Comparison of ENCODE assay signal across 8 cellular contexts in genomic region chr12:110937104-110937641, GRCh38. TPM values are rescaled to one million over a fixed set of nuclear protein-coding genes. Genes with fewer than 3 reads are reported as not detected.
DNase-seq lines count a peak whose midpoint lies in the region; ATAC-seq and TF ChIP-seq lines count a peak whose summit lies in the region.

No MANE protein-coding gene starts in this region.

- intact Hi-C loops in transverse colon (cut with DNase I; ENCODE audit: low total_unique reads), result loop anchor here (5.0 kb wide), 1 partner anchor 375 kb away; no protein-coding TSS in a partner anchor

- no peak overlapping the region for H2AFZ ChIP-seq in OCI-LY1 (ENCODE audit: low read length)

- H3K36me3 ChIP-seq in BE2C, result no peaks in the 10 kb centered on the region
- H3K36me3 ChIP-seq in OCI-LY1 (ENCODE audit: insufficient read depth, low read length), result no peaks in the 10 kb centered on the region
- H3K36me3 ChIP-seq in transverse colon, result no peaks in the 10 kb centered on the region

- peak; percentile 68 for DNase-seq in BE2C
- DNase-seq in HEK293T (ENCODE audit: extremely low spot score), result peak; percentile 80
- DNase-seq in activated T-helper 1 cell treated with Interleukin-2 at 50 U/mL for 16 hours (ENCODE audit: low read depth), result peak; percentile 30
- DNase-seq in foreskin fibroblast, result peak; percentile 12 to 75
- DNase-seq in occipital lobe (lab: John Stamatoyannopoulos, UW), result peak; percentile 10
- DNase-seq in transverse colon, result peak; percentile 50

- CTCF ChIA-PET in HEK293T (lab: Yijun Ruan, JAX), result interaction anchor here (0.6 to 0.7 kb wide), 3 partner anchors 25 to 36 kb away, joined by 3 to 5 read pairs (median 3); no protein-coding TSS in a partner anchor

- in situ Hi-C loops in transverse colon (cut with MboI; ENCODE audit: low pct_ligation_motif_present in 1 of 4, low pct_unique_long_range_greater_than_20kb in 1 of 4, low sequenced_read_pairs in 3 of 4), result loop anchor here in 2 of 4 donors (10.0 to 25.0 kb wide), 2 partner anchors 368 to 375 kb away; no protein-coding TSS in a partner anchor

- 3 to 5% methylated on average over 7 to 21 of the region's 21 CpGs for WGBS in transverse colon (ENCODE audit: low coverage in 1 of 2), 2 donors

- H3K27me3 ChIP-seq in BE2C, result no peaks in the 10 kb centered on the region
- no peaks in the 10 kb centered on the region for H3K27me3 ChIP-seq in OCI-LY1 (ENCODE audit: insufficient read depth, low read length)
- H3K27me3 ChIP-seq in transverse colon, result peaks cover 24% of the 10 kb centered on the region

- no peak overlapping the region for H3K27ac ChIP-seq in OCI-LY1 (ENCODE audit: low read depth, low read length, poor library complexity, severe bottlenecking)
- H3K27ac ChIP-seq in transverse colon, result no peak overlapping the region

- H3K4me3 ChIP-seq in BE2C (ENCODE audit: low read depth, low read length) (no peak overlapping the region), OCI-LY1 (ENCODE audit: low read depth, low read length, poor library complexity, severe bottlenecking) (no peak overlapping the region), foreskin fibroblast (ENCODE audit: low read depth in 1 of 2, low read length in 2 of 2) (no peak overlapping the region), transverse colon (no peak overlapping the region)

- H3K4me1 ChIP-seq in BE2C (no peaks in the 10 kb centered on the region), OCI-LY1 (ENCODE audit: insufficient read depth, low read length, severe bottlenecking) (no peaks in the 10 kb centered on the region), transverse colon (peaks cover 0 to 6% (median 0%) of the 10 kb centered on the region in 4 donors)

- H4K20me1 ChIP-seq in OCI-LY1 (ENCODE audit: insufficient read depth, low read length), result no peaks in the 10 kb centered on the region

- H3K4me2 ChIP-seq in OCI-LY1 (ENCODE audit: low read length), result no peak overlapping the region

- no peak for TF ChIP-seq POLR2A in transverse colon (IDR thresholded peaks at IDR 0.05)

- H3K79me2 ChIP-seq in OCI-LY1 (ENCODE audit: insufficient read depth, low read length), result no peaks in the 10 kb centered on the region

- no peak for TF ChIP-seq EP300 in transverse colon (IDR thresholded peaks at IDR 0.05; ENCODE audit: low read depth)

- ATAC-seq in HG02885 (IDR thresholded peaks at IDR 0.05; ENCODE audit: poor library complexity, unreplicated experiment), result no peak

- POLR2A ChIA-PET in HEK293T (lab: Yijun Ruan, JAX), result no interaction called here

- H3K9ac ChIP-seq in OCI-LY1 (ENCODE audit: low read length), result no peak overlapping the region

- no peaks in the 10 kb centered on the region for H3K9me3 ChIP-seq in BE2C
- H3K9me3 ChIP-seq in OCI-LY1 (ENCODE audit: low read length), result no peaks in the 10 kb centered on the region
- no peaks in the 10 kb centered on the region for H3K9me3 ChIP-seq in transverse colon

- TF ChIP-seq CTCF in BE2C (IDR thresholded peaks at IDR 0.05; ENCODE audit: low read depth, low read length) (peak; percentile 93), OCI-LY1 (IDR thresholded peaks at IDR 0.05; ENCODE audit: low read length) (peak; percentile 70), foreskin fibroblast (IDR thresholded peaks at IDR 0.05; ENCODE audit: low read depth, low read length) (peak; percentile 88), transverse colon (IDR thresholded peaks at IDR 0.05) (peak; percentile 72 to 96 (median 86))

- no peaks in the 10 kb centered on the region for H3K9me2 ChIP-seq in OCI-LY1 (ENCODE audit: low read depth, low read length)

- H3F3A ChIP-seq in OCI-LY1 (ENCODE audit: insufficient read depth, low read length), result no peaks in the 10 kb centered on the region

TF ChIP-seq in HEK293T, 16 proteins besides CTCF, POLR2A, EP300 and RAD21:
- no peak for TF ChIP-seq BHLHE40 (IDR thresholded peaks at IDR 0.05; ENCODE audit: borderline replicate concordance)
- no peak for TF ChIP-seq ELF4 (IDR thresholded peaks at IDR 0.05)
- no peak for TF ChIP-seq FOXA1 (IDR thresholded peaks at IDR 0.05)
- no peak for TF ChIP-seq SP1 (IDR thresholded peaks at IDR 0.05)
- TF ChIP-seq FOXM1 (IDR thresholded peaks at IDR 0.05; ENCODE audit: borderline replicate concordance), result no peak
- TF ChIP-seq TARDBP (IDR thresholded peaks at IDR 0.05), result no peak
- no peak for TF ChIP-seq SUZ12 (IDR thresholded peaks at IDR 0.05)
- no peak for TF ChIP-seq PKNOX1 (IDR thresholded peaks at IDR 0.05)
- TF ChIP-seq HDGF (IDR thresholded peaks at IDR 0.05; ENCODE audit: borderline replicate concordance), result no peak
- TF ChIP-seq LEF1 (IDR thresholded peaks at IDR 0.05; ENCODE audit: borderline replicate concordance), result no peak
- no peak for TF ChIP-seq ZNF384 (IDR thresholded peaks at IDR 0.05)
- TF ChIP-seq NFRKB (IDR thresholded peaks at IDR 0.05), result no peak
- TF ChIP-seq FOXK2 (IDR thresholded peaks at IDR 0.05), result no peak
- no peak for TF ChIP-seq L3MBTL2 (conservative IDR thresholded peaks at IDR 0.05)
- no peak for TF ChIP-seq CTBP1 (IDR thresholded peaks at IDR 0.05; ENCODE audit: borderline replicate concordance)
- TF ChIP-seq ARNT (IDR thresholded peaks at IDR 0.05), result no peak

RNA-seq across cellular contexts. Expression of gene MYL2, which starts 16.8 kb away (rescaled TPM):
- not detected for polyA plus RNA-seq in BE2C (2012; ENCODE audit: insufficient read depth, insufficient read length, low read depth)
- total RNA-seq in occipital lobe (not detected), transverse colon (1 to 10 TPM in 1 of 4 donors, not detected in 3; 2.2 TPM)

Comparison
In these comparisons a context has a peak if more than half of its experiments do, and no peak if none do; other contexts are left out.
1. DNase-seq: peak in every context shown above with its lines; median percentile 80 in HEK293T; 68 in BE2C; 50 in transverse colon; 44 in foreskin fibroblast; 30 in activated T-helper 1 cell treated with Interleukin-2 at 50 U/mL for 16 hours; 10 in occipital lobe.